ENCODE assay signal across 1 cellular context in the genomic region with DNA sequence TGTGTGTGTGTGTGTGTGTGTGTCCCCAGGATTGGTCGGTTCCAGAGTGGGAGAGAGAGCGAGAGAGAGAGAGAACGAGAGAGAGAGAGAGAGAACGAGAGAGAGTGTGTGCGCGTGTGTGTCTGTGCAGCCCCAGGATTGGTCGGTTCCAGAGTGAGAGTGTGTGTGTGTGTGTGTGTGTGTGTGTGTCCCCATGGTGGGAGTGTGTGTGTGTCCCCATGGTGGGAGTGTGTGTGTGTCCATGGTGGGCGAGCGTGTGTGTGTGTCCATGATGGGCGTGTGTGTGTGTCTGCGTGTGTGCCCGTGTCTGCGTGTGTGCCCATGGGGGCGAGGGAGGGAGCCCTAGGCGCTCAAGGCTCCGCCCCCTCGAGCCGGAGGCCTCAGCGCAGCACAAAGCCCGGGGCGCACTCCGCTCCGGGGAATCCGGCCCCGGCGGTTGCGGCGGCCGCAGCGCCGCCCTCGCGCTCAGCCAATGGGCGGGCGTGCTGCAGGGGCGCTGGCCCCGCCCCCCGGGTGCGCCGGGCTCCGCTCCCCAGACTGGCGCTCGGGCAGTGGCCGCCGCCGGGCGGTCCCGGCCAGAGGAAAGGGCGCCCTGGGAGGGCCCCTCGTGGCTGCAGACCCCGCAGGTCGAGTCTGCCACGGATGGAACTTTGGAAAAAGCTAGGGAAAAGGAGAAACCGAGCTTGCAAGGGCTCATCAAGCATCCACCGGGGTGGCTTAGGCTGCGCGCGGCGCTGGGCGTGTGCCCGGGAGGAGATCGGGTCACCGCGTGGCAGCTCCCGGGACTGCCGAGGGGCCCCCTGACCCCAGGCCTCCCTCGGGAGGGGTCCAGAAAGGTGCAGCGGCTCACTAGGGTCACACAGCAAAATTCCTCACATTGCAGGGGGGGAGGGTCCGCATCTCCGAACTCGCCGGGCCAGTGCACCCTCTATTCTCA.
TF ChIP-seq lines count a peak whose summit lies in the region.

No MANE protein-coding gene starts in this region.

TF ChIP-seq in GM23338, 12 proteins besides CTCF, POLR2A, EP300 and RAD21:
- TF ChIP-seq, protein P1, sequence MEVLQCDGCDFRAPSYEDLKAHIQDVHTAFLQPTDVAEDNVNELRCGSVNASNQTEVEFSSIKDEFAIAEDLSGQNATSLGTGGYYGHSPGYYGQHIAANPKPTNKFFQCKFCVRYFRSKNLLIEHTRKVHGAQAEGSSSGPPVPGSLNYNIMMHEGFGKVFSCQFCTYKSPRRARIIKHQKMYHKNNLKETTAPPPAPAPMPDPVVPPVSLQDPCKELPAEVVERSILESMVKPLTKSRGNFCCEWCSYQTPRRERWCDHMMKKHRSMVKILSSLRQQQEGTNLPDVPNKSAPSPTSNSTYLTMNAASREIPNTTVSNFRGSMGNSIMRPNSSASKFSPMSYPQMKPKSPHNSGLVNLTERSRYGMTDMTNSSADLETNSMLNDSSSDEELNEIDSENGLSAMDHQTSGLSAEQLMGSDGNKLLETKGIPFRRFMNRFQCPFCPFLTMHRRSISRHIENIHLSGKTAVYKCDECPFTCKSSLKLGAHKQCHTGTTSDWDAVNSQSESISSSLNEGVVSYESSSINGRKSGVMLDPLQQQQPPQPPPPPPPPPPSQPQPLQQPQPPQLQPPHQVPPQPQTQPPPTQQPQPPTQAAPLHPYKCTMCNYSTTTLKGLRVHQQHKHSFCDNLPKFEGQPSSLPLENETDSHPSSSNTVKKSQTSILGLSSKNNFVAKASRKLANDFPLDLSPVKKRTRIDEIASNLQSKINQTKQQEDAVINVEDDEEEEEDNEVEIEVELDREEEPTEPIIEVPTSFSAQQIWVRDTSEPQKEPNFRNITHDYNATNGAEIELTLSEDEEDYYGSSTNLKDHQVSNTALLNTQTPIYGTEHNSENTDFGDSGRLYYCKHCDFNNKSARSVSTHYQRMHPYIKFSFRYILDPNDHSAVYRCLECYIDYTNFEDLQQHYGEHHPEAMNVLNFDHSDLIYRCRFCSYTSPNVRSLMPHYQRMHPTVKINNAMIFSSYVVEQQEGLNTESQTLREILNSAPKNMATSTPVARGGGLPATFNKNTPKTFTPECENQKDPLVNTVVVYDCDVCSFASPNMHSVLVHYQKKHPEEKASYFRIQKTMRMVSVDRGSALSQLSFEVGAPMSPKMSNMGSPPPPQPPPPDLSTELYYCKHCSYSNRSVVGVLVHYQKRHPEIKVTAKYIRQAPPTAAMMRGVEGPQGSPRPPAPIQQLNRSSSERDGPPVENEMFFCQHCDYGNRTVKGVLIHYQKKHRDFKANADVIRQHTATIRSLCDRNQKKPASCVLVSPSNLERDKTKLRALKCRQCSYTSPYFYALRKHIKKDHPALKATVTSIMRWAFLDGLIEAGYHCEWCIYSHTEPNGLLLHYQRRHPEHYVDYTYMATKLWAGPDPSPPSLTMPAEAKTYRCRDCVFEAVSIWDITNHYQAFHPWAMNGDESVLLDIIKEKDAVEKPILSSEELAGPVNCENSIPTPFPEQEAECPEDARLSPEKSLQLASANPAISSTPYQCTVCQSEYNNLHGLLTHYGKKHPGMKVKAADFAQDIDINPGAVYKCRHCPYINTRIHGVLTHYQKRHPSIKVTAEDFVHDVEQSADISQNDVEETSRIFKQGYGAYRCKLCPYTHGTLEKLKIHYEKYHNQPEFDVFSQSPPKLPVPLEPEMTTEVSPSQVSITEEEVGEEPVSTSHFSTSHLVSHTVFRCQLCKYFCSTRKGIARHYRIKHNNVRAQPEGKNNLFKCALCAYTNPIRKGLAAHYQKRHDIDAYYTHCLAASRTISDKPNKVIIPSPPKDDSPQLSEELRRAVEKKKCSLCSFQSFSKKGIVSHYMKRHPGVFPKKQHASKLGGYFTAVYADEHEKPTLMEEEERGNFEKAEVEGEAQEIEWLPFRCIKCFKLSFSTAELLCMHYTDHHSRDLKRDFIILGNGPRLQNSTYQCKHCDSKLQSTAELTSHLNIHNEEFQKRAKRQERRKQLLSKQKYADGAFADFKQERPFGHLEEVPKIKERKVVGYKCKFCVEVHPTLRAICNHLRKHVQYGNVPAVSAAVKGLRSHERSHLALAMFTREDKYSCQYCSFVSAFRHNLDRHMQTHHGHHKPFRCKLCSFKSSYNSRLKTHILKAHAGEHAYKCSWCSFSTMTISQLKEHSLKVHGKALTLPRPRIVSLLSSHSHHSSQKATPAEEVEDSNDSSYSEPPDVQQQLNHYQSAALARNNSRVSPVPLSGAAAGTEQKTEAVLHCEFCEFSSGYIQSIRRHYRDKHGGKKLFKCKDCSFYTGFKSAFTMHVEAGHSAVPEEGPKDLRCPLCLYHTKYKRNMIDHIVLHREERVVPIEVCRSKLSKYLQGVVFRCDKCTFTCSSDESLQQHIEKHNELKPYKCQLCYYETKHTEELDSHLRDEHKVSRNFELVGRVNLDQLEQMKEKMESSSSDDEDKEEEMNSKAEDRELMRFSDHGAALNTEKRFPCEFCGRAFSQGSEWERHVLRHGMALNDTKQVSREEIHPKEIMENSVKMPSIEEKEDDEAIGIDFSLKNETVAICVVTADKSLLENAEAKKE (CRISPR knock-in tag; IDR thresholded peaks at IDR 0.05): no peak
- peak; percentile 40; the same call in 1 of the 2 replicates for TF ChIP-seq CREB1 (CRISPR knock-in tag; IDR thresholded peaks at IDR 0.05; ENCODE audit: low read depth)
- peak; percentile 78 for TF ChIP-seq POLR2AphosphoS5 (IDR thresholded peaks at IDR 0.05; ENCODE audit: low read depth)
